1 cellular context compared by ENCODE assay signal in genomic region chr10:95650232-95650631, GRCh38.
TF ChIP-seq lines count a peak whose summit lies in the region.

No MANE protein-coding gene starts in this region.

TF ChIP-seq in H1, 55 proteins besides CTCF, POLR2A, EP300 and RAD21:
- TF ChIP-seq HDAC6 (IDR thresholded peaks at IDR 0.05; ENCODE audit: low read depth, low read length) (no peak), SP2 (IDR thresholded peaks at IDR 0.05; ENCODE audit: low read length) (no peak), CREB1 (IDR thresholded peaks at IDR 0.05) (no peak), NRF1 (IDR thresholded peaks at IDR 0.05; ENCODE audit: low read depth, low read length) (no peak), PHF8 (conservative IDR thresholded peaks at IDR 0.05; ENCODE audit: low read depth, low read length) (no peak), RNF2 (IDR thresholded peaks at IDR 0.05; ENCODE audit: borderline replicate concordance, low read depth, low read length, missing control alignments, poor library complexity, severe bottlenecking) (no peak), TAF1 (IDR thresholded peaks at IDR 0.05; ENCODE audit: low read depth, low read length) (no peak), CHD7 (IDR thresholded peaks at IDR 0.05; ENCODE audit: insufficient replicate concordance, low read length) (no peak), CBX8 (IDR thresholded peaks at IDR 0.05; ENCODE audit: borderline replicate concordance, low read depth, low read length) (no peak), YY1 (IDR thresholded peaks at IDR 0.05; ENCODE audit: low read depth, low read length) (no peak), BACH1 (IDR thresholded peaks at IDR 0.05; ENCODE audit: low read length) (no peak), EGR1 (IDR thresholded peaks at IDR 0.05; ENCODE audit: borderline replicate concordance, low read depth, low read length) (no peak), CEBPB (IDR thresholded peaks at IDR 0.05; ENCODE audit: low read depth, low read length) (no peak), CHD2 (IDR thresholded peaks at IDR 0.05; ENCODE audit: low read length) (no peak), GTF2F1 (IDR thresholded peaks at IDR 0.05; ENCODE audit: borderline replicate concordance, low read depth, low read length) (no peak), KDM4A (IDR thresholded peaks at IDR 0.05; ENCODE audit: low read depth, low read length, severe bottlenecking) (no peak), SIRT6 (IDR thresholded peaks at IDR 0.05; ENCODE audit: low read length) (no peak), SIX5 (IDR thresholded peaks at IDR 0.05; ENCODE audit: low read depth, low read length) (no peak), TBP (IDR thresholded peaks at IDR 0.05; ENCODE audit: low read depth, low read length) (no peak), FOSL1 (IDR thresholded peaks at IDR 0.05; ENCODE audit: insufficient read depth, low read depth, low read length) (no peak)
